In the genomic region with DNA sequence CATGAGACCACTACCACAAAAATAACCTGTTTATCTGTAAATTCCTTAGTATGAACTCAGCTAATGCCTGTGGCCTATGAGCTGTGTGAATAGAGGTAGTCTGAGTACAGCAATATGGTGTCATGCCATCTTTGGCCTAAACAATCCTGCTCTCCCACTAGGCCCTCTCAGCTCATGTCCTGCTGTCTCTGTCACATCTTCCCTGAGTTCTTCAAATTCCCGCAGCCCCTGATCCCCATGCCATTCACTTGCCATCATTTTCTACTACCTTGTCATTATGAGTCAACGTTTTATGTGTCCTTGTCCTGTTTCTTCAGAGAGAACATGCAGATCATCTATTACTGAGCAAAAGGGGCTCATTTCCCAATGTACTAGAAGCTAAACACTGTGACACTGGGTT, we compare ENCODE assay signal across 31 cellular contexts.
"Had no signal": no experiment of that assay in that cellular context is flagged by ENCODE, and none has a peak within 500 bp of the region (broad histone marks: within the 10 kb centered on the region; RNA-seq: fewer than 3 reads in every experiment).

No MANE protein-coding gene starts in this region.

- H3K9me3 ChIP-seq: adrenal gland, body of pancreas, esophagus muscularis mucosa, heart left ventricle, left ventricle myocardium inferior, mucosa of descending colon, ovary, psoas muscle, stomach, suprapubic skin, tibial artery, upper lobe of right lung had no signal

- FAIRE-seq: TTC549 had no signal

- H3K4me3 ChIP-seq: adrenal gland, body of pancreas, esophagus muscularis mucosa, heart left ventricle, left ventricle myocardium inferior, lung, mucosa of descending colon, ovary, psoas muscle, stomach, suprapubic skin, tibial artery, upper lobe of right lung had no signal

- H3K4me1 ChIP-seq: adrenal gland, foreskin keratinocyte, psoas muscle, suprapubic skin, tibial artery, upper lobe of right lung had no signal

- H3K27me3 ChIP-seq: adrenal gland, body of pancreas, esophagus muscularis mucosa, heart left ventricle, ovary, stomach, suprapubic skin, tibial artery, upper lobe of right lung had no signal

- DNase-seq: activated CD4-positive, alpha-beta memory T cell treated with anti-CD3 and anti-CD28 coated beads for 36 hours; activated CD4-positive, alpha-beta T cell treated with anti-CD3 and anti-CD28 coated beads for 48 hours; activated CD8-positive, alpha-beta memory T cell treated with anti-CD3 and anti-CD28 coated beads, Interleukin-2, amount 50 U/mL, for 4 hours; activated effector memory CD4-positive, alpha-beta T cell treated with anti-CD3 and anti-CD28 coated beads, Interleukin-2, amount 50 U/mL, for 16 hours; activated naive CD4-positive, alpha-beta T cell treated with anti-CD3 and anti-CD28 coated beads for 36 hours; activated naive CD8-positive, alpha-beta T cell treated with anti-CD3 and anti-CD28 coated beads for 36 hours; activated T-cell treated with anti-CD3 and anti-CD28 coated beads, Interleukin-2, amount 50 U/mL, for 1 hour; adrenal gland; aorta; body of pancreas; foreskin keratinocyte; heart left ventricle; hypothalamus; left ventricle myocardium inferior; mucosa of descending colon; ovary; psoas muscle; stimulated activated CD4-positive, alpha-beta T cell treated with anti-CD3 and anti-CD28 coated beads, Interleukin-15, amount 100 ng/mL, for 24 hours; stimulated activated CD4-positive, alpha-beta T cell treated with anti-CD3 and anti-CD28 coated beads, Interleukin-2, amount 100 ng/mL, for 24 hours; stimulated activated naive B cell treated with anti-CD40 and anti-IgM and Interleukin-4, amounts not matched to agents 10 μg/mL and 1 μg/mL and 100 μg/mL, for 72 hours; stomach; T-helper 9 cell; tibial artery; upper lobe of right lung had no signal

- ATAC-seq: activated CD4-positive, CD25-positive, alpha-beta regulatory T cell treated with anti-CD3 and anti-CD28 coated beads, Interleukin-2, amount 50 U/mL, for 24 hours; body of pancreas; foreskin keratinocyte; heart left ventricle; natural killer cell treated with Interleukin-12 subunit alpha and Interleukin-12 subunit beta and Interleukin-15 and Interleukin-18, amount 100 ng/mL, for 72 hours; psoas muscle; stimulated activated naive B cell treated with anti-CD40 and anti-IgM and Interleukin-4, amounts not matched to agents 10 μg/mL and 1 μg/mL and 100 μg/mL, for 72 hours; upper lobe of right lung had no signal

- H3K27ac ChIP-seq: adrenal gland, body of pancreas, esophagus muscularis mucosa, foreskin keratinocyte, heart left ventricle, left ventricle myocardium inferior, ovary, psoas muscle, stomach, suprapubic skin, tibial artery, upper lobe of right lung, VCaP had no signal

- H3K36me3 ChIP-seq: adrenal gland, esophagus muscularis mucosa, heart left ventricle, left ventricle myocardium inferior, ovary, stomach, suprapubic skin, tibial artery, upper lobe of right lung had no signal
